ENCODE assay signal across 10 cellular contexts in the genomic region with DNA sequence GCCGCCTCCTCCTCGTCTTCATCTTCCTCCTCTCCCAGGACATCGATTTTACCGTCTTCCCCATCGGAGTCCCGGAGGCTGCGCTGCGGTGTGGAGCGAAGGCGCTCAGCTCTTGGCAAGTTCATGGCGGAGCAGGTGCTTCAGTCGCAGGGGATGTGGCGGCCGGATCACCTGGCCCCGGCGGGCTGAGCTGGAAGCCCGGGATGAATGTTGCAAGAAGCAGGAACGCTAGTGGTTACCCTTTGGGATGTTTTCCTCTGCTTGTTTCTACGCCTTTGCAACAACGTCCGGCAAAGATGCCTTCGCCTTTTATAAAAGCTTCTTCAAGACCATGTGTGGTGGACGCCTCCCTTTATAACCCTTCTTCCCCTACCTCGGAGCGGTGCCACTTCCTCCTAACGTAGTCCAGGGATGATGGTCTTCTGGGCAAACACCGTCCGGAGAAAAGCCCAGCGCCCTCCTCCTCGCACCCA. TPM values are rescaled to one million over a fixed set of nuclear protein-coding genes. Genes with fewer than 3 reads are reported as not detected.
DNase-seq lines count a peak whose midpoint lies in the region; ATAC-seq, FAIRE-seq and TF ChIP-seq lines count a peak whose summit lies in the region.
"Not testable (repeated sequence)": the region's sequence is repeated elsewhere in the genome, so short reads cannot be mapped to it uniquely, and the experiment has no call there.
"Had no signal": no experiment of that assay in that cellular context is flagged by ENCODE, and none has a peak within 500 bp of the region (broad histone marks: within the 10 kb centered on the region; RNA-seq: fewer than 3 reads in every experiment).

A gene (minus strand): TSS at position 423 of the 473 bp plus-strand sequence. CDS start 298 bp downstream, at position 125.

- H3K27ac ChIP-seq in astrocyte (ENCODE audit: low read depth, low read length); hepatocyte; trophoblast cell (ENCODE audit: low read depth, low read length): not testable (repeated sequence)

- peaks cover 14% of the 10 kb centered on the region for H3K4me1 Mint-ChIP-seq in T-helper 1 cell treated with Interleukin-12 subunit alpha and Interleukin-12 subunit beta and Interleukin-4 antibody, amounts not matched to agents 30 μg/mL and 1 μg/mL, for 36 hours (ENCODE audit: low read depth)
- H3K4me1 Mint-ChIP-seq in activated T-cell treated with anti-CD3 and anti-CD28 coated beads, Interleukin-2, amount 50 U/mL, for 24 hours (ENCODE audit: low read depth): peaks cover 22% of the 10 kb centered on the region
- H3K4me1 Mint-ChIP-seq in astrocyte (ENCODE audit: low read depth, unreplicated experiment): not testable (repeated sequence)
- H3K4me1 Mint-ChIP-seq in naive B cell: peaks cover 10 to 25% (median 24%) of the 10 kb centered on the region in 3 donors

- not testable (repeated sequence) for H2BK5ac ChIP-seq in trophoblast cell (ENCODE audit: low read depth, low read length, poor library complexity)

- not testable (repeated sequence) for H3K79me2 ChIP-seq in astrocyte (ENCODE audit: insufficient read depth, low read length); hepatocyte; trophoblast cell (ENCODE audit: control insufficient read depth, insufficient read depth, low read length, poor library complexity)

- TF ChIP-seq CTCF in GM10266 (IDR thresholded peaks at IDR 0.05; ENCODE audit: control insufficient read depth, insufficient read depth, low read depth, missing control alignments); astrocyte (IDR thresholded peaks at IDR 0.05; ENCODE audit: insufficient read depth, low read depth, low read length); hepatocyte (IDR thresholded peaks at IDR 0.05; ENCODE audit: poor library complexity): not testable (repeated sequence)

- WGBS in hepatocyte (ENCODE audit: low lambda C conversion rate, missing lambda C conversion rate): 13% methylated on average over 27 of the region's 30 CpGs
- WGBS in trophoblast cell (ENCODE audit: extremely low coverage, insufficient coverage, insufficient read length): no CpG with 5 or more reads among the region's 30 CpGs

- H2BK12ac ChIP-seq in trophoblast cell (ENCODE audit: low read length): not testable (repeated sequence)

- H3K4me3 ChIP-seq in astrocyte (ENCODE audit: insufficient read depth, low read depth, low read length); hepatocyte; trophoblast cell (ENCODE audit: low read depth, low read length): not testable (repeated sequence)

- not testable (repeated sequence) for H3K79me1 ChIP-seq in trophoblast cell (ENCODE audit: low read length)

- ATAC-seq in naive B cell (ENCODE audit: low read depth in 2 of 2): not testable (repeated sequence)

- H3K14ac ChIP-seq in trophoblast cell (ENCODE audit: low read length): not testable (repeated sequence)

- H2AK5ac ChIP-seq in trophoblast cell (ENCODE audit: low read length): not testable (repeated sequence)

- not testable (repeated sequence) for H2AFZ ChIP-seq in astrocyte (ENCODE audit: low read depth, low read length); hepatocyte; trophoblast cell (ENCODE audit: insufficient read depth, low read length, poor library complexity)

- H3K4me1 ChIP-seq in astrocyte (ENCODE audit: insufficient read depth, low read length); trophoblast cell (ENCODE audit: control insufficient read depth in 1 of 2, insufficient read depth in 2 of 2, low read length in 2 of 2): not testable (repeated sequence)
- peaks cover 16% of the 10 kb centered on the region for H3K4me1 ChIP-seq in hepatocyte (ENCODE audit: insufficient read depth)

- not testable (repeated sequence) for H3K9ac ChIP-seq in astrocyte (ENCODE audit: low read length); trophoblast cell (ENCODE audit: low read length)

- H3K23ac ChIP-seq in trophoblast cell (ENCODE audit: low read length): not testable (repeated sequence)

- not testable (repeated sequence) for H4K12ac ChIP-seq in trophoblast cell (ENCODE audit: low read depth, low read length)

- peak within 1 kb of the TSS; percentile 71 for H3K27ac Mint-ChIP-seq in T-helper 1 cell treated with Interleukin-12 subunit alpha and Interleukin-12 subunit beta and Interleukin-4 antibody, amounts not matched to agents 30 μg/mL and 1 μg/mL, for 36 hours
- H3K27ac Mint-ChIP-seq in activated T-cell treated with anti-CD3 and anti-CD28 coated beads, Interleukin-2, amount 50 U/mL, for 24 hours: not testable (repeated sequence)
- H3K27ac Mint-ChIP-seq in astrocyte (ENCODE audit: unreplicated experiment): peak within 1 kb of the TSS; percentile 78
- peak within 1 kb of the TSS in 2 of 6 donors; percentile 69 to 94 for H3K27ac Mint-ChIP-seq in naive B cell

- not testable (repeated sequence) for H3K18ac ChIP-seq in trophoblast cell (ENCODE audit: low read length)

- peak within 1 kb of the TSS; percentile 62 for H3K4me3 Mint-ChIP-seq in T-helper 1 cell treated with Interleukin-12 subunit alpha and Interleukin-12 subunit beta and Interleukin-4 antibody, amounts not matched to agents 30 μg/mL and 1 μg/mL, for 36 hours
- peak within 1 kb of the TSS; percentile 54 for H3K4me3 Mint-ChIP-seq in activated T-cell treated with anti-CD3 and anti-CD28 coated beads, Interleukin-2, amount 50 U/mL, for 24 hours
- not testable (repeated sequence) for H3K4me3 Mint-ChIP-seq in astrocyte (ENCODE audit: unreplicated experiment)
- H3K4me3 Mint-ChIP-seq in naive B cell: peak within 1 kb of the TSS; percentile 65 to 89 (median 80)

- H3K27me3 Mint-ChIP-seq in T-helper 1 cell treated with Interleukin-12 subunit alpha and Interleukin-12 subunit beta and Interleukin-4 antibody, amounts not matched to agents 30 μg/mL and 1 μg/mL, for 36 hours (ENCODE audit: low read depth): peaks cover 39% of the 10 kb centered on the region
- peaks cover 38% of the 10 kb centered on the region for H3K27me3 Mint-ChIP-seq in activated T-cell treated with anti-CD3 and anti-CD28 coated beads, Interleukin-2, amount 50 U/mL, for 24 hours
- H3K27me3 Mint-ChIP-seq in astrocyte (ENCODE audit: low read depth, unreplicated experiment): peaks cover 33% of the 10 kb centered on the region
- H3K27me3 Mint-ChIP-seq in naive B cell: peaks cover 15 to 42% (median 27%) of the 10 kb centered on the region in 3 donors

- not testable (repeated sequence) for H3K9me3 ChIP-seq in astrocyte (ENCODE audit: insufficient read depth, low read depth, low read length); hepatocyte (ENCODE audit: low read depth); trophoblast cell (ENCODE audit: insufficient read depth, low read depth, low read length)

- H3K27me3 ChIP-seq in astrocyte (ENCODE audit: insufficient read depth, low read length) (peaks cover 18% of the 10 kb centered on the region), hepatocyte (peaks cover 42% of the 10 kb centered on the region), trophoblast cell (ENCODE audit: insufficient read depth, low read length) (peaks cover 33% of the 10 kb centered on the region)

- H2BK120ac ChIP-seq in trophoblast cell (ENCODE audit: insufficient read depth, low read length, poor library complexity): not testable (repeated sequence)

- H4K8ac ChIP-seq in trophoblast cell (ENCODE audit: low read depth, low read length): not testable (repeated sequence)

- H4K91ac ChIP-seq in trophoblast cell (ENCODE audit: low read depth, low read length): not testable (repeated sequence)

- H3K4ac ChIP-seq in trophoblast cell (ENCODE audit: low read depth, low read length): not testable (repeated sequence)

- not testable (repeated sequence) for H3K9me2 ChIP-seq in hepatocyte (replicated peaks; ENCODE audit: insufficient read depth)

- not testable (repeated sequence) for H4K20me1 ChIP-seq in astrocyte (ENCODE audit: insufficient read depth, low read length); hepatocyte (ENCODE audit: insufficient read depth, poor library complexity, severe bottlenecking)

- H3K9me3 Mint-ChIP-seq in T-helper 1 cell treated with Interleukin-12 subunit alpha and Interleukin-12 subunit beta and Interleukin-4 antibody, amounts not matched to agents 30 μg/mL and 1 μg/mL, for 36 hours; activated T-cell treated with anti-CD3 and anti-CD28 coated beads, Interleukin-2, amount 50 U/mL, for 24 hours; naive B cell: not testable (repeated sequence)
- H3K9me3 Mint-ChIP-seq in astrocyte (ENCODE audit: unreplicated experiment): peaks cover 16% of the 10 kb centered on the region

- not testable (repeated sequence) for H3K36me3 ChIP-seq in astrocyte (ENCODE audit: insufficient read depth, low read length); hepatocyte (replicated peaks; ENCODE audit: insufficient read depth, low read depth); trophoblast cell (ENCODE audit: control insufficient read depth in 1 of 2, insufficient read depth in 2 of 2, low read length in 2 of 2)

- FAIRE-seq in astrocyte (lab: Jason Lieb, UNC): not testable (repeated sequence)

- peak; percentile 2 for DNase-seq in GM10266 (ENCODE audit: extremely low spot score)
- DNase-seq in activated T-cell treated with anti-CD3 and anti-CD28 coated beads, Interleukin-2, amount 50 U/mL, for 24 hours; astrocyte (ENCODE audit: low read depth); hepatocyte (ENCODE audit: low spot score); naive B cell; trophoblast cell: not testable (repeated sequence)

- H3K4me2 ChIP-seq in astrocyte (ENCODE audit: low read length): not testable (repeated sequence)
- H3K4me2 ChIP-seq in hepatocyte (peak within 1 kb of the TSS; percentile 73), trophoblast cell (ENCODE audit: low read length) (peak within 1 kb of the TSS; percentile 43)

- not testable (repeated sequence) for H3K36me3 Mint-ChIP-seq in T-helper 1 cell treated with Interleukin-12 subunit alpha and Interleukin-12 subunit beta and Interleukin-4 antibody, amounts not matched to agents 30 μg/mL and 1 μg/mL, for 36 hours (ENCODE audit: low read depth); activated T-cell treated with anti-CD3 and anti-CD28 coated beads, Interleukin-2, amount 50 U/mL, for 24 hours (ENCODE audit: low read depth); astrocyte (ENCODE audit: low read depth, unreplicated experiment)
- H3K36me3 Mint-ChIP-seq in naive B cell: peaks cover 5 to 12% of the 10 kb centered on the region in 2 donors

RNA-seq across cellular contexts. Expression of the gene that starts here (rescaled TPM):
- total RNA-seq in astrocyte: 0.31 and 0.45 TPM in 2 replicates
- total RNA-seq in hepatocyte: 0.28 and 0.30 TPM in 2 replicates
- polyA plus RNA-seq in hepatocyte: 0.11 and 0.24 TPM in 2 replicates
- polyA plus RNA-seq in naive B cell (ENCODE audit: low read depth in 6 of 6): not detected
- polyA plus RNA-seq in trophoblast cell (2013): 0.12 and 0.14 TPM in 2 replicates
- total RNA-seq: ascending aorta, vagina had no signal
- polyA plus RNA-seq: AG04450 had no signal
